ENCODE assay signal across 20 cellular contexts in genomic region chr7:101111261-101111660, GRCh38. TPM values are rescaled to one million over a fixed set of nuclear protein-coding genes. Genes with fewer than 3 reads are reported as not detected.
DNase-seq lines count a peak whose midpoint lies in the region; ATAC-seq and TF ChIP-seq lines count a peak whose summit lies in the region.
"Had no signal": no experiment of that assay in that cellular context is flagged by ENCODE, and none has a peak within 500 bp of the region (broad histone marks: within the 10 kb centered on the region; RNA-seq: fewer than 3 reads in every experiment).

No MANE protein-coding gene starts in this region.

- intact Hi-C loops in ascending aorta (cut with DNase I) (no loop called here), psoas muscle (cut with DNase I) (no loop called here)

- H3K27me3 ChIP-seq in ascending aorta, result no peaks in the 10 kb centered on the region
- H3K27me3 ChIP-seq in gastroesophageal sphincter, result no peaks in the 10 kb centered on the region
- peaks cover 0 to 19% (median 6%) of the 10 kb centered on the region in 3 donors for H3K27me3 ChIP-seq in psoas muscle (ENCODE audit: insufficient read depth in 3 of 3, low read length in 2 of 3)
- no peaks in the 10 kb centered on the region for H3K27me3 ChIP-seq in upper lobe of left lung
- H3K27me3 ChIP-seq: body of pancreas, colonic mucosa had no signal

- H3K27ac ChIP-seq in ascending aorta, result peak overlapping the region; percentile 66 to 96
- peak overlapping the region in 3 of 4 donors; percentile 59 to 66 (median 63) for H3K27ac ChIP-seq in gastroesophageal sphincter
- H3K27ac ChIP-seq in psoas muscle, result peak overlapping the region; percentile 60
- peak overlapping the region; percentile 77 to 86 (median 84) for H3K27ac ChIP-seq in upper lobe of left lung
- H3K27ac ChIP-seq: colonic mucosa had no signal

- TF ChIP-seq POLR2A in gastroesophageal sphincter (IDR thresholded peaks at IDR 0.05) (no peak), upper lobe of left lung (IDR thresholded peaks at IDR 0.05) (no peak)

- ATAC-seq in gastroesophageal sphincter (no peak), psoas muscle (no peak), upper lobe of left lung (ENCODE audit: low FRiP score in 2 of 2) (no peak)
- ATAC-seq: activated T-helper 17 cell treated with anti-CD3 and anti-CD28 coated beads, Interleukin-2, amount 50 U/mL, for 72 hours; body of pancreas; natural killer cell treated with Interleukin-12 subunit alpha and Interleukin-12 subunit beta and Interleukin-15 and Interleukin-18, amount 100 ng/mL, for 72 hours had no signal

- no peaks in the 10 kb centered on the region for H3K9me3 ChIP-seq in ascending aorta
- H3K9me3 ChIP-seq in gastroesophageal sphincter, result no peaks in the 10 kb centered on the region
- H3K9me3 ChIP-seq in psoas muscle, result no peaks in the 10 kb centered on the region
- H3K9me3 ChIP-seq in upper lobe of left lung, result no peaks in the 10 kb centered on the region
- H3K9me3 ChIP-seq: body of pancreas, colonic mucosa had no signal

- no peak for TF ChIP-seq EP300 in gastroesophageal sphincter (IDR thresholded peaks at IDR 0.05)
- no peak for TF ChIP-seq EP300 in upper lobe of left lung (IDR thresholded peaks at IDR 0.05)

- DNase-seq in ascending aorta (ENCODE audit: low spot score in 2 of 2) (no peak), psoas muscle (no peak), upper lobe of left lung (no peak), AG08396 (ENCODE audit: low spot score) (no peak), DMS53 (lab: John Stamatoyannopoulos, UW) (no peak), hypothalamus (lab: John Stamatoyannopoulos, UW) (no peak)
- DNase-seq: activated CD4-positive, alpha-beta T cell treated with anti-CD3 and anti-CD28 coated beads, Interleukin-2, amount 10 ng/mL, durations not matched to agents 24 days and 14 days; body of pancreas; colonic mucosa; endodermal cell; mesendoderm; NCI-H187; NCI-H2227 treated with DMSO at 0.1 percent for 48 hours; NCI-H774; OCI-M1; substantia nigra had no signal

- no peaks in the 10 kb centered on the region for H3K36me3 ChIP-seq in ascending aorta
- H3K36me3 ChIP-seq in gastroesophageal sphincter, result no peaks in the 10 kb centered on the region
- H3K36me3 ChIP-seq in psoas muscle (ENCODE audit: insufficient read depth in 1 of 2, low read depth in 1 of 2), result no peaks in the 10 kb centered on the region
- no peaks in the 10 kb centered on the region for H3K36me3 ChIP-seq in upper lobe of left lung
- H3K36me3 ChIP-seq: colonic mucosa had no signal

- TF ChIP-seq CTCF in ascending aorta (IDR thresholded peaks at IDR 0.05) (no peak), gastroesophageal sphincter (IDR thresholded peaks at IDR 0.05) (no peak), psoas muscle (IDR thresholded peaks at IDR 0.05) (no peak), upper lobe of left lung (IDR thresholded peaks at IDR 0.05) (no peak)

- no peak overlapping the region for H3K4me3 ChIP-seq in ascending aorta
- H3K4me3 ChIP-seq in gastroesophageal sphincter, result no peak overlapping the region
- H3K4me3 ChIP-seq in psoas muscle, result no peak overlapping the region
- H3K4me3 ChIP-seq in upper lobe of left lung, result no peak overlapping the region
- H3K4me3 ChIP-seq: body of pancreas, colonic mucosa had no signal

- 80 to 88% methylated on average over 1 to 3 of the region's 5 CpGs for WGBS in gastroesophageal sphincter (ENCODE audit: low coverage in 1 of 2), 2 donors
- 79 to 85% (median 81%) methylated on average over 4 to 5 of the region's 5 CpGs for WGBS in psoas muscle, 3 donors
- 88 to 91% methylated on average over 5 of the region's 5 CpGs for WGBS in upper lobe of left lung, 2 donors

- H3K4me1 ChIP-seq in ascending aorta, result no peaks in the 10 kb centered on the region
- H3K4me1 ChIP-seq in gastroesophageal sphincter, result peaks cover 0 to 22% (median 0%) of the 10 kb centered on the region in 3 donors
- no peaks in the 10 kb centered on the region for H3K4me1 ChIP-seq in psoas muscle
- H3K4me1 ChIP-seq in upper lobe of left lung, result peaks cover 14 to 43% (median 35%) of the 10 kb centered on the region in 4 donors
- H3K4me1 ChIP-seq: body of pancreas, colonic mucosa had no signal

RNA-seq across cellular contexts. Expression of gene SERPINE1, which starts 15.6 kb away (rescaled TPM):
- total RNA-seq in ascending aorta (1,267 TPM), gastroesophageal sphincter (10 to 100 TPM in 3 of 4 donors, 1 to 10 TPM in 1; 5.4 to 75.3 (median 19.6) TPM), psoas muscle (10 to 100 TPM in 1 of 4 donors, 1 to 10 TPM in 3; 7.1 to 14.4 (median 7.4) TPM), upper lobe of left lung (100 to 1,000 TPM in 1 of 6 donors, 10 to 100 TPM in 4, 1 to 10 TPM in 1; 8.4 to 125 (median 24.0) TPM)
- polyA plus RNA-seq in psoas muscle, result 100 to 1,000 TPM in 1 of 3 donors, 1 to 10 TPM in 2; 4.3 to 269 (median 5.9) TPM
- total RNA-seq: natural killer cell treated with Interleukin-12 subunit alpha and Interleukin-12 subunit beta and Interleukin-15 and Interleukin-18, amount 100 ng/mL, for 72 hours; T-helper 1 cell treated with Interleukin-12 subunit alpha and Interleukin-12 subunit beta and Interleukin-4 antibody, amounts not matched to agents 30 ng/mL and 1 ng/mL, for 36 hours had no signal

RNA-seq across cellular contexts. Expression of gene TRIM56, which starts 26.0 kb away (rescaled TPM):
- 29.6 TPM for total RNA-seq in ascending aorta
- 10 to 100 TPM; 15.0 to 26.4 (median 23.0) TPM for total RNA-seq in gastroesophageal sphincter
- total RNA-seq in psoas muscle, result 10 to 100 TPM; 10.1 to 15.7 (median 13.8) TPM
- 10 to 100 TPM in 1 of 3 donors, 1 to 10 TPM in 2; 3.2 to 13.3 (median 5.8) TPM for polyA plus RNA-seq in psoas muscle
- 10 to 100 TPM; 25.4 to 66.1 (median 51.3) TPM for total RNA-seq in upper lobe of left lung

RNA-seq across cellular contexts. Expression of gene AP1S1, which starts 43.0 kb away (rescaled TPM):
- total RNA-seq in ascending aorta (77.4 TPM), gastroesophageal sphincter (10 to 100 TPM; 21.9 to 69.5 (median 34.3) TPM), psoas muscle (1 to 10 TPM; 5.7 to 7.1 (median 6.6) TPM), upper lobe of left lung (10 to 100 TPM; 17.1 to 41.9 (median 33.8) TPM)
- polyA plus RNA-seq in psoas muscle, result 10 to 100 TPM; 11.1 to 29.9 (median 17.8) TPM

RNA-seq across cellular contexts. Expression of gene VGF, which starts 54.1 kb away (rescaled TPM):
- total RNA-seq in ascending aorta (not detected), gastroesophageal sphincter (under 1 TPM in 2 of 4 donors, not detected in 2; 0.25 to 0.27 TPM), psoas muscle (under 1 TPM in 1 of 4 donors, not detected in 3; 0.10 TPM), upper lobe of left lung (under 1 TPM in 2 of 6 donors, not detected in 4; 0.24 to 0.33 TPM)
- 1 to 10 TPM in 1 of 3 donors, under 1 TPM in 1, not detected in 1; 0.03 to 4.3 TPM for polyA plus RNA-seq in psoas muscle

Comparison
In these comparisons a context has a peak if more than half of its experiments do, and no peak if none do; other contexts are left out.
1. RNA of gene SERPINE1, which starts 15.6 kb away (total RNA-seq): 1,267 TPM in ascending aorta (single experiment); 8.4 to 125 TPM in upper lobe of left lung, 5.4 to 75.3 TPM in gastroesophageal sphincter and 7.1 to 14.4 TPM in psoas muscle; every median in the first group is over 10 times any median in the second.
2. Peak in every context shown above with its lines, with median percentiles within 50 percentile points of each other: H3K27ac ChIP-seq.